11 cellular contexts compared by ENCODE assay signal in genomic region chr3:72892081-72892763, GRCh38. TPM values are rescaled to one million over a fixed set of nuclear protein-coding genes. Genes with fewer than 3 reads are reported as not detected.
DNase-seq lines count a peak whose midpoint lies in the region; ATAC-seq and TF ChIP-seq lines count a peak whose summit lies in the region.
"Had no signal": no experiment of that assay in that cellular context is flagged by ENCODE, and none has a peak within 500 bp of the region (broad histone marks: within the 10 kb centered on the region; RNA-seq: fewer than 3 reads in every experiment).

No MANE protein-coding gene starts in this region.

- DNase-seq in AG09319 (ENCODE audit: extremely low read depth, low read depth) (peak; percentile 83), NCI-H226 (peak; percentile 76), esophagus squamous epithelium (lab: John Stamatoyannopoulos, UW) (no peak), D341Med (ENCODE audit: low spot score) (no peak)
- DNase-seq: cortex of kidney, NCI-H1436 had no signal

- H3K27ac Mint-ChIP-seq in nephron, result peak overlapping the region; percentile 95 to 98 (median 96)

- peaks cover 9 to 51% (median 15%) of the 10 kb centered on the region in 3 donors for H3K4me1 ChIP-seq in esophagus squamous epithelium

- no peaks in the 10 kb centered on the region for H3K9me3 Mint-ChIP-seq in nephron

- peak overlapping the region in 2 of 3 experiments; percentile 33 to 38 for H3K4me3 Mint-ChIP-seq in nephron

- WGBS in esophagus squamous epithelium, 2 donors, result 34 to 40% methylated on average over 4 of the region's 4 CpGs

- H3K36me3 ChIP-seq in esophagus squamous epithelium, result no peaks in the 10 kb centered on the region
- H3K36me3 ChIP-seq: neutrophil had no signal

- no peak for ATAC-seq in GM18909 (IDR thresholded peaks at IDR 0.05; ENCODE audit: poor library complexity, unreplicated experiment)
- no peak for ATAC-seq in GM19035 (IDR thresholded peaks at IDR 0.05; ENCODE audit: unreplicated experiment)
- ATAC-seq in HG03108 (IDR thresholded peaks at IDR 0.05; ENCODE audit: unreplicated experiment), result no peak

- H3K27ac ChIP-seq in esophagus squamous epithelium, result peak overlapping the region; percentile 1 to 80 (median 54)
- H3K27ac ChIP-seq: neutrophil had no signal

- no peak for TF ChIP-seq CTCF in AG09319 (IDR thresholded peaks at IDR 0.05; ENCODE audit: low read depth, low read length)
- TF ChIP-seq CTCF in esophagus squamous epithelium (IDR thresholded peaks at IDR 0.05), result no peak
- no peak for TF ChIP-seq CTCF in nephron (IDR thresholded peaks at IDR 0.05; ENCODE audit: unreplicated experiment in 3 of 3)

- H3K27me3 Mint-ChIP-seq in nephron (ENCODE audit: low read depth), result no peaks in the 10 kb centered on the region

- H3K36me3 Mint-ChIP-seq in nephron (ENCODE audit: low read depth), result peaks cover 4% of the 10 kb centered on the region

- H3K27me3 ChIP-seq in esophagus squamous epithelium, result peaks cover 0 to 27% (median 0%) of the 10 kb centered on the region in 4 donors

- no peaks in the 10 kb centered on the region for H3K9me3 ChIP-seq in esophagus squamous epithelium
- H3K9me3 ChIP-seq: neutrophil had no signal

- intact Hi-C loops in esophagus squamous epithelium (cut with DNase I), result no loop called here

- H3K4me3 ChIP-seq in esophagus squamous epithelium, result no peak overlapping the region

- TF ChIP-seq POLR2A in esophagus squamous epithelium (IDR thresholded peaks at IDR 0.05), result no peak

- peaks cover 65% of the 10 kb centered on the region for H3K4me1 Mint-ChIP-seq in nephron

RNA-seq across cellular contexts. Expression of gene GXYLT2, which starts 4.4 kb away (rescaled TPM):
- total RNA-seq in esophagus squamous epithelium, result 10 to 100 TPM in 1 of 4 donors, 1 to 10 TPM in 2, not detected in 1; 2.0 to 18.1 (median 3.1) TPM

RNA-seq across cellular contexts. Expression of gene SHQ1, which starts 44.0 kb away (rescaled TPM):
- total RNA-seq in esophagus squamous epithelium, result 10 to 100 TPM in 3 of 4 donors, 1 to 10 TPM in 1; 6.7 to 13.4 (median 12.5) TPM

Comparison
In these comparisons a context has a peak if more than half of its experiments do, and no peak if none do; other contexts are left out.
1. DNase-seq: peak in AG09319 (single experiment) and NCI-H226 (single experiment); none in esophagus squamous epithelium (single experiment) and D341Med (single experiment).